Comparison of ENCODE assay signal across 20 cellular contexts in the genomic region with DNA sequence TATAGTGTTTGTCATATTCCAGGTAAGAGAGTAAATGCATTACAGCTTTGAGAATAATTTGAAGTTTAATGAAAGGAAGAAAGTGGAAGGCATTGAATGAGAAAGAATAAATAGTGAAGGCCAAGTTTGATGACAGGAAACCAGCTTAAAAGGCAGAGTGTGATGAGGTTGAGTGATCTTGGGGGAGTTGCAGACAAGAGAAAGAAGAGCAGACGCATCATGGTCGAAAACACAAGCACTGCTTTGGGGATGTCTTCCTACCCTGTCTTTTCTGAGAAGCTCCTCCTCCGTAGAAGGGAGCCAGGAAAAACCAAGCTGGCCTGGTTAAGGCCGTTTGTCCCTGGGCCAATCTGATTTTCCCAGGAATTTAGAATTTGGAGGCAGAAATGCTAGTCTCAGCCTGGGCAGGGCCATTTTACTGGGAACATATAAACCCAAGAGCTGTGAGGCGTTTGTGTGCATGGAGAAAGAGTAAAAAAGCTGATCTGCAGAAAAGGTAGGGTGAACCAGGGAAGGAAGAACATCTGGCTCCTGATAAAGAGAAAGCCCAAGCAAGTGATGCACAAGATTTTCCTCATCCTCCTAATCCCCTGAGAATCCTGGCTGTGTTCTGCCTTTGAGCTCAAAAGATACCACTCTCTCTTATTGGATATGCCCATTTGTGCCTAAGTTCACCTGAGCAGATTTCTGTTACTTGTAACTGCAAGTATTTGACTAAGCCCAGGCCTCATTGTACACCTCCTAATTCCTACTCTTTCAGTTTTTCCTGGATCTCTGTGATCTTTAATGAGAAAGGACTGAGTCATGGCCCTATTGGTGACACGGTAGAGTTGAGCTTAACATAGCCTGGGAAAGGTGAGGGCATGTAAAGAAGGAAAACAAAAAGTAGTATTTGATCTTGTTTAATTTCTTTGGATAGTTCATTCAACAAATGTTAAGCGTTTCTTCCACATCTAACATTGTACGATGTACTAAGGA.
DNase-seq lines count a peak whose midpoint lies in the region; ATAC-seq, FAIRE-seq and TF ChIP-seq lines count a peak whose summit lies in the region.
"Had no signal": no experiment of that assay in that cellular context is flagged by ENCODE, and none has a peak within 500 bp of the region (broad histone marks: within the 10 kb centered on the region; RNA-seq: fewer than 3 reads in every experiment).

No MANE protein-coding gene starts in this region.

- H3K4me3 ChIP-seq in HepG2 (replicated peaks in 1 of 3; ENCODE audit: insufficient read depth in 1 of 3, low read depth in 2 of 3, low read length in 3 of 3) (no peak overlapping the region), right lobe of liver (no peak overlapping the region), bronchial epithelial cell (ENCODE audit: low read depth, low read length) (no peak overlapping the region), hepatocyte (no peak overlapping the region), tibial artery (no peak overlapping the region)
- H3K4me3 ChIP-seq: left lung, uterus had no signal

- POLR2A ChIA-PET in HepG2 (lab: Yijun Ruan, JAX), result no interaction called here

- intact Hi-C loops in HepG2 (cut with micrococcal nuclease; ENCODE audit: unreplicated experiment), result no loop called here
- intact Hi-C loops in right lobe of liver (cut with DNase I), result no loop called here
- intact Hi-C loops in tibial artery (cut with DNase I; ENCODE audit: low total_unique reads), result no loop called here

- in situ Hi-C loops in HepG2 (cut with HindIII; ENCODE audit: extremely low pct_ligation_motif_present, low pct_unique_long_range_greater_than_20kb), result no loop called here

- peaks cover 68% of the 10 kb centered on the region for H3K4me1 ChIP-seq in HepG2 (ENCODE audit: insufficient read depth, low read length)
- H3K4me1 ChIP-seq in right lobe of liver, result peaks cover 0 to 52% (median 15%) of the 10 kb centered on the region in 4 donors
- peaks cover 19% of the 10 kb centered on the region for H3K4me1 ChIP-seq in hepatocyte (ENCODE audit: insufficient read depth)
- peaks cover 0 to 49% (median 9%) of the 10 kb centered on the region in 4 donors for H3K4me1 ChIP-seq in tibial artery
- H3K4me1 ChIP-seq: left lung, uterus had no signal

- WGBS in HepG2 (ENCODE audit: low lambda C conversion rate), result 95% methylated on average over 8 of the region's 8 CpGs
- 75% methylated on average over 8 of the region's 8 CpGs for WGBS in right lobe of liver (ENCODE audit: insufficient coverage, low coverage, low lambda C conversion rate, missing lambda C conversion rate)
- 86% methylated on average over 8 of the region's 8 CpGs for WGBS in hepatocyte (ENCODE audit: low lambda C conversion rate, missing lambda C conversion rate)

- no peak for DNase-seq in HepG2 (ENCODE audit: low spot score)
- no peak for DNase-seq in right lobe of liver
- DNase-seq in bronchial epithelial cell (ENCODE audit: low read depth), result peak; percentile 73
- DNase-seq in hepatocyte (ENCODE audit: low spot score), result no peak
- no peak for DNase-seq in tibial artery
- no peak for DNase-seq in activated CD4-positive, alpha-beta T cell treated with anti-CD3 and anti-CD28 coated beads, Interleukin-2, amount 50 U/mL, for 1 hour
- DNase-seq in GM12892 (ENCODE audit: insufficient read length), result no peak
- no peak for DNase-seq in NCI-H526 (lab: John Stamatoyannopoulos, UW)
- DNase-seq: DMS79 treated with DMSO at 0.1 percent for 48 hours, Karpas-422, left lung, NCI-H1694 treated with DMSO at 0.1 percent for 48 hours, NCI-H526 treated with DMSO at 0.1 percent for 48 hours, T-helper 1 cell had no signal

- TF ChIP-seq CTCF in HepG2 (CRISPR knock-in tag; IDR thresholded peaks at IDR 0.05) (no peak), right lobe of liver (IDR thresholded peaks at IDR 0.05) (no peak), bronchial epithelial cell (IDR thresholded peaks at IDR 0.05; ENCODE audit: insufficient read depth, low read length, severe bottlenecking) (no peak), hepatocyte (IDR thresholded peaks at IDR 0.05; ENCODE audit: poor library complexity) (no peak), tibial artery (IDR thresholded peaks at IDR 0.05) (no peak)

- no peak for FAIRE-seq in HepG2 (lab: Jason Lieb, UNC)
- no peak for FAIRE-seq in bronchial epithelial cell (lab: Jason Lieb, UNC)
- FAIRE-seq in GM12892 (lab: Jason Lieb, UNC), result no peak
- FAIRE-seq: RCC 7860 had no signal

- ATAC-seq in HepG2, result no peak
- ATAC-seq in right lobe of liver, result no peak
- ATAC-seq: activated CD4-positive, CD25-positive, alpha-beta regulatory T cell treated with anti-CD3 and anti-CD28 coated beads, Interleukin-2, amount 50 U/mL, for 24 hours; activated naive CD4-positive, alpha-beta T cell treated with anti-CD3 and anti-CD28 coated beads, Interleukin-2, amount 50 U/mL, for 72 hours; left lung; stimulated activated effector memory CD8-positive, alpha-beta T cell treated with anti-CD3 and anti-CD28 coated beads, Interleukin-12 subunit alpha, Interleukin-12 subunit beta, amount 100 ng/mL, for 72 hours had no signal

- no peak overlapping the region for H2AFZ ChIP-seq in HepG2 (ENCODE audit: low read length)
- no peak overlapping the region for H2AFZ ChIP-seq in hepatocyte

- H3K27me3 ChIP-seq in HepG2 (ENCODE audit: control insufficient read depth in 1 of 2, insufficient read depth in 2 of 2, low read length in 2 of 2) (no peaks in the 10 kb centered on the region), right lobe of liver (no peaks in the 10 kb centered on the region), bronchial epithelial cell (ENCODE audit: control insufficient read depth, insufficient read depth, low read length) (no peaks in the 10 kb centered on the region), hepatocyte (no peaks in the 10 kb centered on the region), tibial artery (no peaks in the 10 kb centered on the region)
- H3K27me3 ChIP-seq: left lung, uterus had no signal

- H3K27ac ChIP-seq in HepG2 (ENCODE audit: extremely low read length, insufficient read depth, low read length), result peak overlapping the region; percentile 13
- H3K27ac ChIP-seq in right lobe of liver, result no peak overlapping the region
- H3K27ac ChIP-seq in hepatocyte, result no peak overlapping the region
- peak overlapping the region in 1 of 2 donors; percentile 45 for H3K27ac ChIP-seq in tibial artery
- H3K27ac ChIP-seq: HL-60, left lung had no signal

- H3K79me2 ChIP-seq in HepG2 (ENCODE audit: insufficient read depth, low read length) (peaks cover 44% of the 10 kb centered on the region), hepatocyte (peaks cover 2% of the 10 kb centered on the region)

- no peaks in the 10 kb centered on the region for H3K9me3 ChIP-seq in HepG2 (ENCODE audit: low read length)
- no peaks in the 10 kb centered on the region for H3K9me3 ChIP-seq in right lobe of liver
- H3K9me3 ChIP-seq in hepatocyte (ENCODE audit: low read depth), result no peaks in the 10 kb centered on the region
- H3K9me3 ChIP-seq in tibial artery, result no peaks in the 10 kb centered on the region
- H3K9me3 ChIP-seq: left lung, uterus had no signal

- no peaks in the 10 kb centered on the region for H4K20me1 ChIP-seq in HepG2 (ENCODE audit: insufficient read depth, low read length)
- H4K20me1 ChIP-seq in hepatocyte (ENCODE audit: insufficient read depth, poor library complexity, severe bottlenecking), result no peaks in the 10 kb centered on the region

- no TSS peak for BruUV-seq in HepG2 (replicated peaks; lab: Mats Ljungman, UMichigan)

- TF ChIP-seq EP300 in HepG2 (IDR thresholded peaks at IDR 0.05; ENCODE audit: low read depth in 2 of 2, low read length in 2 of 2) (no peak), HepG2 (CRISPR knock-in tag; IDR thresholded peaks at IDR 0.05; ENCODE audit: borderline replicate concordance) (no peak)

- H3K4me2 ChIP-seq in HepG2 (ENCODE audit: low read depth, low read length) (no peak overlapping the region), hepatocyte (peak overlapping the region; percentile 9)

- H3K36me3 ChIP-seq in HepG2 (replicated peaks in 1 of 2; ENCODE audit: control insufficient read depth in 1 of 2, insufficient read depth in 2 of 2, low read length in 2 of 2) (peaks cover 3 to 27% of the 10 kb centered on the region in 2 experiments), right lobe of liver (no peaks in the 10 kb centered on the region), bronchial epithelial cell (ENCODE audit: control insufficient read depth, insufficient read depth, low read length) (peaks cover 4% of the 10 kb centered on the region), hepatocyte (replicated peaks; ENCODE audit: insufficient read depth, low read depth) (no peaks in the 10 kb centered on the region), tibial artery (no peaks in the 10 kb centered on the region)
- H3K36me3 ChIP-seq: left lung, uterus had no signal

- no peak overlapping the region for H3K9ac ChIP-seq in HepG2 (ENCODE audit: insufficient read depth, low read depth, low read length)

- H3K9me2 ChIP-seq in hepatocyte (replicated peaks; ENCODE audit: insufficient read depth), result no peaks in the 10 kb centered on the region

- no peak for TF ChIP-seq RAD21 in HepG2 (CRISPR knock-in tag; IDR thresholded peaks at IDR 0.05)

- CTCF ChIA-PET in HepG2 (lab: Yijun Ruan, JAX; ENCODE audit: low intra/inter-chr PET ratio, low total read pairs), result no interaction called here

- TF ChIP-seq POLR2A in HepG2 (IDR thresholded peaks at IDR 0.05; ENCODE audit: insufficient read depth in 1 of 2, low read depth in 2 of 2, low read length in 2 of 2) (no peak), right lobe of liver (IDR thresholded peaks at IDR 0.05) (no peak), GM12892 (IDR thresholded peaks at IDR 0.05; ENCODE audit: low read depth, low read length) (no peak)

TF ChIP-seq in HepG2, 621 proteins besides CTCF, POLR2A, EP300 and RAD21 (continues in another document):
- TF ChIP-seq ZNF724P (CRISPR knock-in tag; IDR thresholded peaks at IDR 0.05; ENCODE audit: borderline replicate concordance) (no peak), ZNF749 (CRISPR knock-in tag; IDR thresholded peaks at IDR 0.05; ENCODE audit: borderline replicate concordance) (no peak), KDM1A (CRISPR knock-in tag; IDR thresholded peaks at IDR 0.05) (no peak), NFKB2 (CRISPR knock-in tag; IDR thresholded peaks at IDR 0.05; ENCODE audit: borderline replicate concordance) (no peak)
- TF ChIP-seq, protein P1, sequence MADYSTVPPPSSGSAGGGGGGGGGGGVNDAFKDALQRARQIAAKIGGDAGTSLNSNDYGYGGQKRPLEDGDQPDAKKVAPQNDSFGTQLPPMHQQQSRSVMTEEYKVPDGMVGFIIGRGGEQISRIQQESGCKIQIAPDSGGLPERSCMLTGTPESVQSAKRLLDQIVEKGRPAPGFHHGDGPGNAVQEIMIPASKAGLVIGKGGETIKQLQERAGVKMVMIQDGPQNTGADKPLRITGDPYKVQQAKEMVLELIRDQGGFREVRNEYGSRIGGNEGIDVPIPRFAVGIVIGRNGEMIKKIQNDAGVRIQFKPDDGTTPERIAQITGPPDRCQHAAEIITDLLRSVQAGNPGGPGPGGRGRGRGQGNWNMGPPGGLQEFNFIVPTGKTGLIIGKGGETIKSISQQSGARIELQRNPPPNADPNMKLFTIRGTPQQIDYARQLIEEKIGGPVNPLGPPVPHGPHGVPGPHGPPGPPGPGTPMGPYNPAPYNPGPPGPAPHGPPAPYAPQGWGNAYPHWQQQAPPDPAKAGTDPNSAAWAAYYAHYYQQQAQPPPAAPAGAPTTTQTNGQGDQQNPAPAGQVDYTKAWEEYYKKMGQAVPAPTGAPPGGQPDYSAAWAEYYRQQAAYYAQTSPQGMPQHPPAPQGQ (CRISPR knock-in tag; IDR thresholded peaks at IDR 0.05; ENCODE audit: borderline replicate concordance), result no peak
